17 cellular contexts compared by ENCODE assay signal in the genomic region with DNA sequence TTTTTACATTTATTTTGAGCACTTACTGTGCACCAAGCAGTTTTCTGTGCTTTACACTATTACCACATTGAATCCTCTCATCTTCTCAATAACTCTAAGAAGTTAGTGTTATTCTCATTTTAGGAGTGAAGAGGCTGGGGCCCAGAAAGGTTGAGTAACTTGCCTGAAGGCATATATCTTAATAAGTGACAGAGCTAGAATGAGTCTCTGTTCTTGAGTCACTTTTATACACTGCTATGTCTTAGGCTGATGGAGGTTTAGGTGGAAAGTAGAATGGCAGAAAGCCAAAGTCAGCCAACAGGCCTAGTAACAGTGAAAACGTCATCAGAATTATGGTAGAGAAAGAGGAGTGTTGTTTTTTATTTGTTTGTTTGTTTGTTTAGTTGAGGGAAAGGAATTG. TPM values are rescaled to one million over a fixed set of nuclear protein-coding genes. Genes with fewer than 3 reads are reported as not detected.
DNase-seq lines count a peak whose midpoint lies in the region; ATAC-seq, FAIRE-seq and TF ChIP-seq lines count a peak whose summit lies in the region.
"Had no signal": no experiment of that assay in that cellular context is flagged by ENCODE, and none has a peak within 500 bp of the region (broad histone marks: within the 10 kb centered on the region; RNA-seq: fewer than 3 reads in every experiment).

No MANE protein-coding gene starts in this region.

- peak; percentile 45 for DNase-seq in ELR (ENCODE audit: low read depth)
- peak; percentile 48 for DNase-seq in RPMI7951 (ENCODE audit: low read depth)
- peak; percentile 11 for DNase-seq in astrocyte of the spinal cord (ENCODE audit: low read depth, low spot score)
- peak; percentile 23 for DNase-seq in keratinocyte (ENCODE audit: low read depth, low spot score)
- DNase-seq in retina: no peak
- DNase-seq in ureter (ENCODE audit: low spot score): no peak
- DNase-seq: CD4-positive, alpha-beta T cell; DMS79 treated with DMSO at 0.1 percent for 48 hours; NCI-H1048; NCI-H226; SJCRH30 had no signal

- dilution Hi-C loops in keratinocyte (cut with MboI; ENCODE audit: extremely low pct_ligation_motif_present, low sequenced_read_pairs): no loop called here

- no peak overlapping the region for H2AFZ ChIP-seq in keratinocyte (ENCODE audit: control insufficient read depth, low read length)

- no peaks in the 10 kb centered on the region for H3K9me1 ChIP-seq in keratinocyte (ENCODE audit: control insufficient read depth, extremely low read depth, insufficient read depth, low read length)

- no peaks in the 10 kb centered on the region for H3K36me3 ChIP-seq in keratinocyte (ENCODE audit: control insufficient read depth in 2 of 2, extremely low read depth in 1 of 2, insufficient read depth in 2 of 2, low read length in 2 of 2)
- H3K36me3 ChIP-seq: HAP-1, SJCRH30 had no signal

- no peak for FAIRE-seq in keratinocyte (lab: Jason Lieb, UNC)
- FAIRE-seq: D721Med, K562 had no signal

- H4K20me1 ChIP-seq in keratinocyte (ENCODE audit: control insufficient read depth, extremely low read depth, insufficient read depth, low read length): no peaks in the 10 kb centered on the region

- H3K27me3 ChIP-seq in keratinocyte (ENCODE audit: control insufficient read depth, extremely low read depth, insufficient read depth, low read length): no peaks in the 10 kb centered on the region
- H3K27me3 ChIP-seq: SJCRH30 had no signal

- ATAC-seq in GM21737 (IDR thresholded peaks at IDR 0.05; ENCODE audit: unreplicated experiment): no peak
- no peak for ATAC-seq in GM18858 (IDR thresholded peaks at IDR 0.05; ENCODE audit: unreplicated experiment)
- ATAC-seq: K562, Panc1 had no signal

- no peak for TF ChIP-seq CTCF in astrocyte of the spinal cord (IDR thresholded peaks at IDR 0.05; ENCODE audit: low read depth, low read length)
- no peak for TF ChIP-seq CTCF in keratinocyte (optimal IDR thresholded peaks at IDR 0.05 in 1 of 3, IDR thresholded peaks at IDR 0.05 in 1 of 3, conservative IDR thresholded peaks at IDR 0.05 in 1 of 3; ENCODE audit: extremely low read depth in 1 of 3, insufficient read depth in 2 of 3, low read length in 3 of 3)

- no peaks in the 10 kb centered on the region for H3K79me2 ChIP-seq in keratinocyte (ENCODE audit: control insufficient read depth, insufficient read depth, low read length)

- H3K4me2 ChIP-seq in keratinocyte (ENCODE audit: control insufficient read depth, extremely low read depth, insufficient read depth, low read depth, low read length): no peak overlapping the region

- H3K27ac ChIP-seq in keratinocyte (ENCODE audit: control insufficient read depth, insufficient read depth, low read length): no peak overlapping the region
- H3K27ac ChIP-seq: SJCRH30 had no signal

- H3K4me1 ChIP-seq in keratinocyte (ENCODE audit: control insufficient read depth, extremely low read depth, insufficient read depth, low read length): peaks cover 4% of the 10 kb centered on the region
- H3K4me1 ChIP-seq: HAP-1, SJCRH30 had no signal

- no peaks in the 10 kb centered on the region for H3K9me3 ChIP-seq in keratinocyte (ENCODE audit: control insufficient read depth, low read depth, low read length)
- H3K9me3 ChIP-seq: HAP-1, SJCRH30 had no signal

- H3K4me3 ChIP-seq in astrocyte of the spinal cord (ENCODE audit: low read depth, low read length) (no peak overlapping the region), keratinocyte (ENCODE audit: control insufficient read depth in 2 of 3, extremely low read depth in 1 of 3, insufficient read depth in 2 of 3, low read depth in 1 of 3, low read length in 3 of 3) (no peak overlapping the region)
- H3K4me3 ChIP-seq: HAP-1, K562, SJCRH30 had no signal

- in situ Hi-C loops in astrocyte of the spinal cord (cut with HindIII; ENCODE audit: low sequenced_read_pairs): no loop called here

- no peak overlapping the region for H3K9ac ChIP-seq in keratinocyte (ENCODE audit: control insufficient read depth, extremely low read depth, insufficient read depth, low read length)

RNA-seq across cellular contexts. Expression of a gene that starts 27.9 kb away (rescaled TPM):
- total RNA-seq in RPMI7951 (2014; rRNA removed; shearing (Covaris generic)): 120 and 149 TPM in 2 replicates
- 59.5 to 69.6 TPM (median 67.9 TPM) in 3 replicates for polyA plus RNA-seq in keratinocyte
- polyA plus RNA-seq in keratinocyte (2011; ENCODE audit: low read depth): 13.1 TPM
- 58.7 and 74.6 TPM in 2 replicates for polyA plus RNA-seq in keratinocyte (2011; cell fraction: cytosol; rRNA removed)
- 43.0 and 49.6 TPM in 2 replicates for polyA plus RNA-seq in keratinocyte (2011; cell fraction: nucleus; rRNA removed)
- polyA plus RNA-seq in keratinocyte (2012; ENCODE audit: low replicate concordance): 39.8 and 50.0 TPM in 2 replicates
- 59.6 to 101 TPM (median 99.2 TPM) in 3 replicates for polyA minus RNA-seq in keratinocyte
- 45.8 TPM for polyA minus RNA-seq in keratinocyte (2011; cell fraction: cytosol; rRNA and poly(A)+ RNA removed)
- polyA minus RNA-seq in keratinocyte (2011; cell fraction: nucleus; rRNA and poly(A)+ RNA removed): 30.7 and 50.2 TPM in 2 replicates
- total RNA-seq in ureter: 71.3 TPM

Comparison
In these comparisons a context has a peak if more than half of its experiments do, and no peak if none do; other contexts are left out.
1. DNase-seq: peak in ELR (single experiment), RPMI7951 (single experiment), astrocyte of the spinal cord (single experiment) and keratinocyte (single experiment); none in retina (single experiment) and ureter (single experiment).